ENCODE assay signal across 27 cellular contexts in genomic region chr13:44978328-44978727, GRCh38. TPM values are rescaled to one million over a fixed set of nuclear protein-coding genes. Genes with fewer than 3 reads are reported as not detected.
DNase-seq lines count a peak whose midpoint lies in the region; ATAC-seq, FAIRE-seq and TF ChIP-seq lines count a peak whose summit lies in the region.
"Had no signal": no experiment of that assay in that cellular context is flagged by ENCODE, and none has a peak within 500 bp of the region (broad histone marks: within the 10 kb centered on the region; RNA-seq: fewer than 3 reads in every experiment).

No MANE protein-coding gene starts in this region.

- FAIRE-seq in GM18507 (lab: Jason Lieb, UNC) (peak; percentile 59), astrocyte (lab: Jason Lieb, UNC) (peak; percentile 86)
- FAIRE-seq: bronchial epithelial cell, GM12892, HTR-8/SVneo, RCC 7860 had no signal

- H3K4me3 ChIP-seq in astrocyte (ENCODE audit: insufficient read depth, low read depth, low read length) (no peak overlapping the region), neural progenitor cell (no peak overlapping the region), Peyer's patch (no peak overlapping the region)
- H3K4me3 ChIP-seq: adrenal gland, lung, skin epidermis had no signal

- ATAC-seq in HG02571 (IDR thresholded peaks at IDR 0.05; ENCODE audit: unreplicated experiment) (no peak), GM21723 (IDR thresholded peaks at IDR 0.05; ENCODE audit: unreplicated experiment) (no peak)
- ATAC-seq: activated T-cell treated with anti-CD3 and anti-CD28 coated beads, Interleukin-2, amount 50 U/mL, for 4 hours; CD8-positive, alpha-beta T cell had no signal

- H3K27ac ChIP-seq in C4-2B = no peak overlapping the region
- no peak overlapping the region for H3K27ac ChIP-seq in astrocyte (ENCODE audit: low read depth, low read length)
- H3K27ac ChIP-seq in neural progenitor cell = no peak overlapping the region
- no peak overlapping the region for H3K27ac ChIP-seq in Peyer's patch
- H3K27ac ChIP-seq: adrenal gland, KMS-11, skin epidermis had no signal

- H3K9me3 ChIP-seq in astrocyte (ENCODE audit: insufficient read depth, low read depth, low read length) = no peaks in the 10 kb centered on the region
- H3K9me3 ChIP-seq in neural progenitor cell (ENCODE audit: low read depth) = no peaks in the 10 kb centered on the region
- H3K9me3 ChIP-seq in Peyer's patch = no peaks in the 10 kb centered on the region
- H3K9me3 ChIP-seq: adrenal gland had no signal

- H3K4me1 ChIP-seq in astrocyte (ENCODE audit: insufficient read depth, low read length) (peaks cover 7% of the 10 kb centered on the region), neural progenitor cell (no peaks in the 10 kb centered on the region), Peyer's patch (no peaks in the 10 kb centered on the region)
- H3K4me1 ChIP-seq: adrenal gland had no signal

- peaks cover 7% of the 10 kb centered on the region for H3F3A ChIP-seq in neural progenitor cell (ENCODE audit: low read depth)

- peaks cover 15% of the 10 kb centered on the region for H3K79me2 ChIP-seq in astrocyte (ENCODE audit: insufficient read depth, low read length)
- H3K79me2 ChIP-seq in neural progenitor cell (ENCODE audit: low read depth) = peaks cover 20% of the 10 kb centered on the region

- peaks cover 3% of the 10 kb centered on the region for H4K20me1 ChIP-seq in astrocyte (ENCODE audit: insufficient read depth, low read length)
- H4K20me1 ChIP-seq in neural progenitor cell (ENCODE audit: low read depth) = peaks cover 15% of the 10 kb centered on the region

- H3K36me3 ChIP-seq in astrocyte (ENCODE audit: insufficient read depth, low read length) = peaks cover 35% of the 10 kb centered on the region
- peaks cover 14% of the 10 kb centered on the region for H3K36me3 ChIP-seq in neural progenitor cell
- peaks cover 0 to 30% (median 0%) of the 10 kb centered on the region in 3 donors for H3K36me3 ChIP-seq in Peyer's patch

- H3K9me3 Mint-ChIP-seq in astrocyte (ENCODE audit: unreplicated experiment) = no peaks in the 10 kb centered on the region
- no peaks in the 10 kb centered on the region for H3K9me3 Mint-ChIP-seq in neural progenitor cell
- H3K9me3 Mint-ChIP-seq: activated T-cell treated with anti-CD3 and anti-CD28 coated beads, Interleukin-2, amount 50 U/mL, for 4 hours; CD8-positive, alpha-beta T cell; T-helper 1 cell treated with Interleukin-12 subunit alpha and Interleukin-12 subunit beta and Interleukin-4 antibody, amounts not matched to agents 30 μg/mL and 1 μg/mL, for 36 hours had no signal

- no peaks in the 10 kb centered on the region for H3K27me3 Mint-ChIP-seq in astrocyte (ENCODE audit: low read depth, unreplicated experiment)
- H3K27me3 Mint-ChIP-seq in neural progenitor cell (ENCODE audit: insufficient read depth, low read depth) = peaks cover 3% of the 10 kb centered on the region

- TF ChIP-seq POLR2A in Peyer's patch (IDR thresholded peaks at IDR 0.05) = no peak

- H3K9ac ChIP-seq in astrocyte (ENCODE audit: low read length) = no peak overlapping the region
- no peak overlapping the region for H3K9ac ChIP-seq in neural progenitor cell
- H3K9ac ChIP-seq: KMS-11 had no signal

- DNase-seq in GM18507 (ENCODE audit: extremely low spot score, insufficient read length, low read depth) (no peak), astrocyte (ENCODE audit: low read depth) (no peak), neural progenitor cell (ENCODE audit: low spot score) (no peak), Peyer's patch (no peak)
- no peak for DNase-seq in activated effector memory CD4-positive, alpha-beta T cell treated with anti-CD3 and anti-CD28 coated beads, Interleukin-2, amount 50 U/mL, for 16 hours
- DNase-seq: activated CD4-positive, alpha-beta T cell treated with anti-CD3 and anti-CD28 coated beads for 48 hours; activated naive CD4-positive, alpha-beta T cell treated with Interleukin-2 at 50 U/mL for 16 hours; activated T-cell treated with anti-CD3 and anti-CD28 coated beads, Interleukin-2, amount 50 U/mL, for 4 hours; adrenal gland; CD8-positive, alpha-beta T cell; DMS79; NCI-H1694; NCI-H2171 treated with DMSO at 0.1 percent for 48 hours; NCI-H524; NK-92 treated with Interleukin-12 subunit alpha and Interleukin-12 subunit beta, amount 100 ng/mL, for 24 hours; trophoblast cell had no signal

- no peaks in the 10 kb centered on the region for H3K27me3 ChIP-seq in astrocyte (ENCODE audit: insufficient read depth, low read length)
- no peaks in the 10 kb centered on the region for H3K27me3 ChIP-seq in neural progenitor cell
- H3K27me3 ChIP-seq in Peyer's patch = no peaks in the 10 kb centered on the region
- H3K27me3 ChIP-seq: adrenal gland had no signal

- no peaks in the 10 kb centered on the region for H3K4me1 Mint-ChIP-seq in astrocyte (ENCODE audit: low read depth, unreplicated experiment)
- H3K4me1 Mint-ChIP-seq in neural progenitor cell = no peaks in the 10 kb centered on the region

- H3K36me3 Mint-ChIP-seq in astrocyte (ENCODE audit: low read depth, unreplicated experiment) (peaks cover 7% of the 10 kb centered on the region), neural progenitor cell (peaks cover 7% of the 10 kb centered on the region)

- TF ChIP-seq CTCF in C4-2B (conservative IDR thresholded peaks at IDR 0.05) (peak; percentile 23), astrocyte (IDR thresholded peaks at IDR 0.05; ENCODE audit: insufficient read depth, low read depth, low read length) (peak; percentile 28), neural progenitor cell (IDR thresholded peaks at IDR 0.05) (peak; percentile 12), Peyer's patch (IDR thresholded peaks at IDR 0.05) (no peak)

- H3K4me2 ChIP-seq in astrocyte (ENCODE audit: low read length) = no peak overlapping the region
- no peak overlapping the region for H3K4me2 ChIP-seq in neural progenitor cell
- H3K4me2 ChIP-seq: KMS-11 had no signal

- H2AFZ ChIP-seq in astrocyte (ENCODE audit: low read depth, low read length) = no peak overlapping the region
- H2AFZ ChIP-seq in neural progenitor cell (replicated peaks) = no peak overlapping the region

- no peak overlapping the region for H3K27ac Mint-ChIP-seq in astrocyte (ENCODE audit: unreplicated experiment)
- no peak overlapping the region for H3K27ac Mint-ChIP-seq in neural progenitor cell
- H3K27ac Mint-ChIP-seq: CD8-positive, alpha-beta T cell; T-helper 1 cell treated with Interleukin-12 subunit alpha and Interleukin-12 subunit beta and Interleukin-4 antibody, amounts not matched to agents 30 μg/mL and 1 μg/mL, for 36 hours had no signal

- H3K4me3 Mint-ChIP-seq in astrocyte (ENCODE audit: unreplicated experiment) (no peak overlapping the region), neural progenitor cell (no peak overlapping the region)
- H3K4me3 Mint-ChIP-seq: activated T-cell treated with anti-CD3 and anti-CD28 coated beads, Interleukin-2, amount 50 U/mL, for 4 hours; CD8-positive, alpha-beta T cell; T-helper 1 cell treated with Interleukin-12 subunit alpha and Interleukin-12 subunit beta and Interleukin-4 antibody, amounts not matched to agents 30 μg/mL and 1 μg/mL, for 36 hours had no signal

RNA-seq across cellular contexts. Expression of gene NUFIP1, which starts 10.9 kb away (rescaled TPM):
- total RNA-seq in astrocyte (7.0 and 7.6 TPM in 2 replicates), neural progenitor cell (ENCODE audit: low replicate concordance) (6.0 and 12.9 TPM in 2 replicates), Peyer's patch (1 to 10 TPM in 3 of 4 donors, under 1 TPM in 1; 0.76 to 4.1 (median 2.1) TPM)

RNA-seq across cellular contexts. Expression of gene GPALPP1, which starts 11.0 kb away (rescaled TPM):
- total RNA-seq in astrocyte (18.5 and 22.2 TPM in 2 replicates), neural progenitor cell (ENCODE audit: low replicate concordance) (47.5 and 70.7 TPM in 2 replicates), Peyer's patch (10 to 100 TPM; 13.3 to 41.3 (median 21.7) TPM)

Comparison
In these comparisons a context has a peak if more than half of its experiments do, and no peak if none do; other contexts are left out.
1. CTCF ChIP-seq: peak in C4-2B (single experiment), astrocyte (single experiment) and neural progenitor cell (single experiment); none in Peyer's patch (0 of 6).